Comparison of ENCODE assay signal across 21 cellular contexts in genomic region chr1:246338546-246338945, GRCh38.
DNase-seq lines count a peak whose midpoint lies in the region; ATAC-seq and TF ChIP-seq lines count a peak whose summit lies in the region.
"Had no signal": no experiment of that assay in that cellular context is flagged by ENCODE, and none has a peak within 500 bp of the region (broad histone marks: within the 10 kb centered on the region; RNA-seq: fewer than 3 reads in every experiment).

No MANE protein-coding gene starts in this region.

- H3F3A ChIP-seq in GM23248 (ENCODE audit: insufficient read depth) = no peaks in the 10 kb centered on the region

- no peak for TF ChIP-seq POLR2A in testis (IDR thresholded peaks at IDR 0.05)

- H3K4me1 ChIP-seq in testis = no peaks in the 10 kb centered on the region
- no peaks in the 10 kb centered on the region for H3K4me1 ChIP-seq in GM23248 (ENCODE audit: insufficient read depth)
- H3K4me1 ChIP-seq: gastroesophageal sphincter, stomach had no signal

- in situ Hi-C loops in GM23248 (cut with MboI) = no loop called here

- peaks cover 2 to 8% of the 10 kb centered on the region in 2 donors for H3K36me3 Mint-ChIP-seq in activated T-cell treated with anti-CD3 and anti-CD28 coated beads, Interleukin-2, amount 50 U/mL, for 72 hours (ENCODE audit: insufficient read depth in 2 of 2)
- H3K36me3 Mint-ChIP-seq: type B pancreatic cell, WTC11 had no signal

- peak; percentile 70 to 85 for ATAC-seq in activated T-cell treated with anti-CD3 and anti-CD28 coated beads, Interleukin-2, amount 50 U/mL, for 72 hours (replicated peaks in 1 of 2)
- ATAC-seq in GM21390 (IDR thresholded peaks at IDR 0.05; ENCODE audit: unreplicated experiment) = peak; percentile 50
- peak; percentile 54 for ATAC-seq in HG03378 (IDR thresholded peaks at IDR 0.05; ENCODE audit: unreplicated experiment)
- no peak for ATAC-seq in HG03139 (IDR thresholded peaks at IDR 0.05; ENCODE audit: unreplicated experiment)
- ATAC-seq: esophagus mucosa, gastroesophageal sphincter, WTC11 had no signal

- no peaks in the 10 kb centered on the region for H3K79me2 ChIP-seq in GM23248 (ENCODE audit: insufficient read depth)

- 91 to 94% methylated on average over 4 of the region's 4 CpGs for WGBS in testis, 2 donors
- WGBS in GM23248 (ENCODE audit: low coverage in 1 of 2, low lambda C conversion rate in 2 of 2, missing lambda C conversion rate in 2 of 2), 2 experiments = 97 to 99% methylated on average over 4 of the region's 4 CpGs

- DNase-seq in activated T-cell treated with anti-CD3 and anti-CD28 coated beads, Interleukin-2, amount 50 U/mL, for 72 hours = no peak
- DNase-seq in activated T-cell treated with anti-CD3 and anti-CD28 coated beads for 4 hours (no peak), dermis blood vessel endothelial cell (peak; percentile 18), testis (no peak), GM23248 (no peak)
- DNase-seq: aorta; cerebellar nuclear complex; effector CD8-positive, alpha-beta T cell; kidney glomerular epithelial cell; NCI-H1417; NCI-H510A; stimulated activated CD4-positive, alpha-beta T cell treated with anti-CD3 and anti-CD28 coated beads, Interleukin-4, amount 100 ng/mL, for 1 hour; stomach had no signal

- no peak overlapping the region for H3K4me3 ChIP-seq in testis
- H3K4me3 ChIP-seq in GM23248 = no peak overlapping the region
- H3K4me3 ChIP-seq: gastroesophageal sphincter, stomach had no signal

- peaks cover 47% of the 10 kb centered on the region for H3K4me1 Mint-ChIP-seq in activated T-cell treated with anti-CD3 and anti-CD28 coated beads, Interleukin-2, amount 50 U/mL, for 72 hours (ENCODE audit: low read depth)
- H3K4me1 Mint-ChIP-seq: WTC11 had no signal

- H3K9me3 Mint-ChIP-seq in activated T-cell treated with anti-CD3 and anti-CD28 coated beads, Interleukin-2, amount 50 U/mL, for 72 hours = no peaks in the 10 kb centered on the region
- H3K9me3 Mint-ChIP-seq: type B pancreatic cell, WTC11 had no signal

- H3K9me3 ChIP-seq in testis (no peaks in the 10 kb centered on the region), GM23248 (ENCODE audit: low read depth) (no peaks in the 10 kb centered on the region)
- H3K9me3 ChIP-seq: gastroesophageal sphincter, stomach had no signal

- H3K4me3 Mint-ChIP-seq in activated T-cell treated with anti-CD3 and anti-CD28 coated beads, Interleukin-2, amount 50 U/mL, for 72 hours = peak overlapping the region; percentile 17 to 78
- H3K4me3 Mint-ChIP-seq: type B pancreatic cell, WTC11 had no signal

- intact Hi-C loops in testis (cut with DNase I; ENCODE audit: low total_unique reads) = no loop called here

- H3K27me3 Mint-ChIP-seq in activated T-cell treated with anti-CD3 and anti-CD28 coated beads, Interleukin-2, amount 50 U/mL, for 72 hours (ENCODE audit: low read depth) = no peaks in the 10 kb centered on the region
- H3K27me3 Mint-ChIP-seq: type B pancreatic cell had no signal

- no peaks in the 10 kb centered on the region for H4K20me1 ChIP-seq in GM23248 (ENCODE audit: insufficient read depth)

- H3K36me3 ChIP-seq in testis (ENCODE audit: low read depth, missing control alignments) = no peaks in the 10 kb centered on the region
- no peaks in the 10 kb centered on the region for H3K36me3 ChIP-seq in GM23248 (ENCODE audit: low read depth)
- H3K36me3 ChIP-seq: gastroesophageal sphincter, stomach had no signal

- TF ChIP-seq CTCF in testis (IDR thresholded peaks at IDR 0.05) = no peak

- no peak overlapping the region for H3K4me2 ChIP-seq in GM23248 (ENCODE audit: unreplicated experiment)

- no peak overlapping the region for H3K9ac ChIP-seq in GM23248

- peak overlapping the region; percentile 68 for H3K27ac Mint-ChIP-seq in activated T-cell treated with anti-CD3 and anti-CD28 coated beads, Interleukin-2, amount 50 U/mL, for 72 hours
- H3K27ac Mint-ChIP-seq: type B pancreatic cell, WTC11 had no signal

- H3K9me2 ChIP-seq in GM23248 (ENCODE audit: insufficient read depth) = no peaks in the 10 kb centered on the region

- no peak overlapping the region for H2AFZ ChIP-seq in GM23248

- no peaks in the 10 kb centered on the region for H3K27me3 ChIP-seq in testis
- no peaks in the 10 kb centered on the region for H3K27me3 ChIP-seq in GM23248 (replicated peaks; ENCODE audit: insufficient read depth)
- H3K27me3 ChIP-seq: gastroesophageal sphincter, stomach had no signal

- H3K27ac ChIP-seq in testis (no peak overlapping the region), GM23248 (no peak overlapping the region)
- H3K27ac ChIP-seq: gastroesophageal sphincter, HL-60, stomach had no signal
